Comparison of ENCODE assay signal across 9 cellular contexts in the genomic region with DNA sequence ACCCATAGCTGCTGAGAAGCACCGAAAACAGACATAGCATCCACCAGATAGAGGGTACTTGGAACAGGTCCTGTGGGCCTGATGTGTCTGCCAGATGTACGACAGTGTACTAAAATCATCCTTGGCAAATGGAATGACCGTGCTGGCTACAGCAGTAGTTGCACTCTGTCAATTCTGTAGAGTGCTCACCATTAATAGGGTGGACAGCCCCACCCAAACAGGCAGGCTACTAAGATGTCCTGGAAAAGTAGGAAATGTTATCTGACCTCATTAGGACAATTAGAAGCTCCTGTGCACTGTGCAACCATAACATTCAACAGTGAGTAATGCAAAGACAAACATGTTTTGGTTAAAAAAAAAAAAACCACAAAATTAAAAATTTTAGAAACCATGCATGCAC.
DNase-seq lines count a peak whose midpoint lies in the region; ATAC-seq, FAIRE-seq and TF ChIP-seq lines count a peak whose summit lies in the region.
"Had no signal": no experiment of that assay in that cellular context is flagged by ENCODE, and none has a peak within 500 bp of the region (broad histone marks: within the 10 kb centered on the region; RNA-seq: fewer than 3 reads in every experiment).

No MANE protein-coding gene starts in this region.

- H3K9me3 ChIP-seq in heart right ventricle (no peaks in the 10 kb centered on the region), right cardiac atrium (ENCODE audit: control insufficient read depth, low read length) (no peaks in the 10 kb centered on the region), aorta (ENCODE audit: control insufficient read depth, low read length) (no peaks in the 10 kb centered on the region), kidney (ENCODE audit: control insufficient read depth in 1 of 2, low read length in 2 of 2) (no peaks in the 10 kb centered on the region)

- no peak for DNase-seq in heart right ventricle
- no peak for DNase-seq in Right ventricle myocardium superior
- no peak for DNase-seq in right cardiac atrium
- no peak for DNase-seq in aorta
- no peak for DNase-seq in kidney
- DNase-seq: NCI-H1436 had no signal

- no peaks in the 10 kb centered on the region for H3K27me3 ChIP-seq in heart right ventricle
- no peaks in the 10 kb centered on the region for H3K27me3 ChIP-seq in right cardiac atrium (ENCODE audit: control insufficient read depth, insufficient read depth)
- H3K27me3 ChIP-seq in aorta (ENCODE audit: control insufficient read depth in 1 of 2, insufficient read depth in 2 of 2, low read length in 1 of 2), result no peaks in the 10 kb centered on the region

- no peak for TF ChIP-seq CTCF in heart right ventricle (IDR thresholded peaks at IDR 0.05)
- no peak for TF ChIP-seq CTCF in kidney (IDR thresholded peaks at IDR 0.05; ENCODE audit: borderline replicate concordance, extremely low read depth, insufficient read depth)

- no peak for FAIRE-seq in kidney (lab: Jason Lieb, UNC)

- H3K4me3 ChIP-seq in heart right ventricle (no peak overlapping the region), right cardiac atrium (ENCODE audit: low read length) (no peak overlapping the region), aorta (ENCODE audit: low read length in 2 of 2) (no peak overlapping the region), kidney (ENCODE audit: low read length in 2 of 2) (no peak overlapping the region)

- H3K27ac ChIP-seq in heart right ventricle (peak overlapping the region in 3 of 10 donors; percentile 3 to 42 (median 8)), right cardiac atrium (ENCODE audit: low read length) (no peak overlapping the region), aorta (ENCODE audit: low read depth in 1 of 2, low read length in 2 of 2) (peak overlapping the region in 1 of 2 donors; percentile 18), kidney (ENCODE audit: low read depth in 2 of 2, low read length in 2 of 2) (no peak overlapping the region)

- ATAC-seq in heart right ventricle (peak in 6 of 8 donors; percentile 25 to 61 (median 40)), Right ventricle myocardium superior (ENCODE audit: poor library complexity) (no peak), SK-N-SH treated with all-trans-retinoic acid at 6 μM for 48 hours (peak; percentile 4; the same call in 2 of the 3 replicates), right cardiac atrium (peak; percentile 50 to 66), aorta (ENCODE audit: low FRiP score) (peak; percentile 52), GM19328 (IDR thresholded peaks at IDR 0.05; ENCODE audit: unreplicated experiment) (no peak), GM19324 (IDR thresholded peaks at IDR 0.05; ENCODE audit: low FRiP score, unreplicated experiment) (no peak)

- H3K4me1 ChIP-seq in heart right ventricle (peaks cover 0 to 57% (median 37%) of the 10 kb centered on the region in 9 donors), right cardiac atrium (ENCODE audit: control insufficient read depth, insufficient read depth, low read length) (peaks cover 7% of the 10 kb centered on the region), aorta (ENCODE audit: control insufficient read depth in 1 of 2, insufficient read depth in 2 of 2, low read length in 2 of 2) (peaks cover 0 to 2% of the 10 kb centered on the region in 2 donors), kidney (ENCODE audit: control insufficient read depth in 1 of 2, insufficient read depth in 1 of 2, low read depth in 1 of 2, low read length in 2 of 2) (peaks cover 0 to 6% of the 10 kb centered on the region in 2 donors)

- 41 to 45% methylated on average over 3 of the region's 3 CpGs for WGBS in heart right ventricle, 2 donors
- WGBS in right cardiac atrium, result 50% methylated on average over 3 of the region's 3 CpGs
- 85 to 86% methylated on average over 3 of the region's 3 CpGs for WGBS in aorta, 2 donors

- peaks cover 0 to 1% (median 0%) of the 10 kb centered on the region in 9 donors for H3K36me3 ChIP-seq in heart right ventricle
- no peaks in the 10 kb centered on the region for H3K36me3 ChIP-seq in aorta (ENCODE audit: control insufficient read depth in 1 of 2, insufficient read depth in 2 of 2, low read length in 1 of 2)
- H3K36me3 ChIP-seq in kidney (ENCODE audit: control insufficient read depth in 1 of 2, insufficient read depth in 2 of 2, low read length in 2 of 2), result no peaks in the 10 kb centered on the region

- intact Hi-C loops in heart right ventricle (cut with DNase I) (loop anchor here in 1 of 10 donors (10.0 kb wide), 1 partner anchor 100 kb away; no protein-coding TSS in a partner anchor), Right ventricle myocardium superior (cut with DNase I) (no loop called here), right cardiac atrium (cut with DNase I) (no loop called here), aorta (cut with DNase I) (no loop called here), kidney (cut with DNase I) (no loop called here)

- H3K9ac ChIP-seq in kidney (ENCODE audit: low read length in 2 of 2), result no peak overlapping the region

TF ChIP-seq in SK-N-SH treated with all-trans-retinoic acid at 6 μM for 48 hours, 23 proteins besides CTCF, POLR2A, EP300 and RAD21:
- TF ChIP-seq ZNF70 (CRISPR knock-in tag; IDR thresholded peaks at IDR 0.05) (no peak), ZFP3 (CRISPR knock-in tag; IDR thresholded peaks at IDR 0.05) (no peak), OSR1 (CRISPR knock-in tag; IDR thresholded peaks at IDR 0.05) (no peak), ZC3H10 (CRISPR knock-in tag; IDR thresholded peaks at IDR 0.05) (no peak), ESRRG (CRISPR knock-in tag; IDR thresholded peaks at IDR 0.05) (no peak), ZNF8 (CRISPR knock-in tag; IDR thresholded peaks at IDR 0.05) (no peak), SNAI2 (CRISPR knock-in tag; IDR thresholded peaks at IDR 0.05) (no peak), ZFP30 (CRISPR knock-in tag; IDR thresholded peaks at IDR 0.05) (no peak)
- TF ChIP-seq, protein P1, sequence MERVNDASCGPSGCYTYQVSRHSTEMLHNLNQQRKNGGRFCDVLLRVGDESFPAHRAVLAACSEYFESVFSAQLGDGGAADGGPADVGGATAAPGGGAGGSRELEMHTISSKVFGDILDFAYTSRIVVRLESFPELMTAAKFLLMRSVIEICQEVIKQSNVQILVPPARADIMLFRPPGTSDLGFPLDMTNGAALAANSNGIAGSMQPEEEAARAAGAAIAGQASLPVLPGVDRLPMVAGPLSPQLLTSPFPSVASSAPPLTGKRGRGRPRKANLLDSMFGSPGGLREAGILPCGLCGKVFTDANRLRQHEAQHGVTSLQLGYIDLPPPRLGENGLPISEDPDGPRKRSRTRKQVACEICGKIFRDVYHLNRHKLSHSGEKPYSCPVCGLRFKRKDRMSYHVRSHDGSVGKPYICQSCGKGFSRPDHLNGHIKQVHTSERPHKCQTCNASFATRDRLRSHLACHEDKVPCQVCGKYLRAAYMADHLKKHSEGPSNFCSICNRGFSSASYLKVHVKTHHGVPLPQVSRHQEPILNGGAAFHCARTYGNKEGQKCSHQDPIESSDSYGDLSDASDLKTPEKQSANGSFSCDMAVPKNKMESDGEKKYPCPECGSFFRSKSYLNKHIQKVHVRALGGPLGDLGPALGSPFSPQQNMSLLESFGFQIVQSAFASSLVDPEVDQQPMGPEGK (CRISPR knock-in tag; IDR thresholded peaks at IDR 0.05; ENCODE audit: borderline replicate concordance), result no peak
- TF ChIP-seq, protein P2, sequence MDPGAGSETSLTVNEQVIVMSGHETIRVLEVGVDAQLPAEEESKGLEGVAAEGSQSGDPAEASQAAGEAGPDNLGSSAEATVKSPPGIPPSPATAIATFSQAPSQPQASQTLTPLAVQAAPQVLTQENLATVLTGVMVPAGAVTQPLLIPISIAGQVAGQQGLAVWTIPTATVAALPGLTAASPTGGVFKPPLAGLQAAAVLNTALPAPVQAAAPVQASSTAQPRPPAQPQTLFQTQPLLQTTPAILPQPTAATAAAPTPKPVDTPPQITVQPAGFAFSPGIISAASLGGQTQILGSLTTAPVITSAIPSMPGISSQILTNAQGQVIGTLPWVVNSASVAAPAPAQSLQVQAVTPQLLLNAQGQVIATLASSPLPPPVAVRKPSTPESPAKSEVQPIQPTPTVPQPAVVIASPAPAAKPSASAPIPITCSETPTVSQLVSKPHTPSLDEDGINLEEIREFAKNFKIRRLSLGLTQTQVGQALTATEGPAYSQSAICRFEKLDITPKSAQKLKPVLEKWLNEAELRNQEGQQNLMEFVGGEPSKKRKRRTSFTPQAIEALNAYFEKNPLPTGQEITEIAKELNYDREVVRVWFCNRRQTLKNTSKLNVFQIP (CRISPR knock-in tag; IDR thresholded peaks at IDR 0.05; ENCODE audit: borderline replicate concordance, low read depth), result no peak
- TF ChIP-seq, protein P3, sequence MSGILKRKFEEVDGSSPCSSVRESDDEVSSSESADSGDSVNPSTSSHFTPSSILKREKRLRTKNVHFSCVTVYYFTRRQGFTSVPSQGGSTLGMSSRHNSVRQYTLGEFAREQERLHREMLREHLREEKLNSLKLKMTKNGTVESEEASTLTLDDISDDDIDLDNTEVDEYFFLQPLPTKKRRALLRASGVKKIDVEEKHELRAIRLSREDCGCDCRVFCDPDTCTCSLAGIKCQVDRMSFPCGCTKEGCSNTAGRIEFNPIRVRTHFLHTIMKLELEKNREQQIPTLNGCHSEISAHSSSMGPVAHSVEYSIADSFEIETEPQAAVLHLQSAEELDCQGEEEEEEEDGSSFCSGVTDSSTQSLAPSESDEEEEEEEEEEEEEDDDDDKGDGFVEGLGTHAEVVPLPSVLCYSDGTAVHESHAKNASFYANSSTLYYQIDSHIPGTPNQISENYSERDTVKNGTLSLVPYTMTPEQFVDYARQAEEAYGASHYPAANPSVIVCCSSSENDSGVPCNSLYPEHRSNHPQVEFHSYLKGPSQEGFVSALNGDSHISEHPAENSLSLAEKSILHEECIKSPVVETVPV (CRISPR knock-in tag; IDR thresholded peaks at IDR 0.05), result no peak

Comparison
In these comparisons a context has a peak if more than half of its experiments do, and no peak if none do; other contexts are left out.
1. ATAC-seq: peak in heart right ventricle (6 of 8), SK-N-SH treated with all-trans-retinoic acid at 6 μM for 48 hours (single experiment), right cardiac atrium (2 of 2) and aorta (single experiment); none in Right ventricle myocardium superior (single experiment), GM19328 (single experiment) and GM19324 (single experiment).